ENCODE assay signal across 11 cellular contexts in genomic region chr4:137226900-137227299, GRCh38.
DNase-seq lines count a peak whose midpoint lies in the region; TF ChIP-seq lines count a peak whose summit lies in the region.
"Had no signal": no experiment of that assay in that cellular context is flagged by ENCODE, and none has a peak within 500 bp of the region (broad histone marks: within the 10 kb centered on the region; RNA-seq: fewer than 3 reads in every experiment).

No MANE protein-coding gene starts in this region.

- WGBS in neuronal stem cell (ENCODE audit: extremely low coverage in 2 of 2, insufficient read length in 2 of 2, insufficient replicate concordance in 1 of 2), 2 donors = no CpG with 5 or more reads among the region's 2 CpGs

- no peak overlapping the region for H4K91ac ChIP-seq in neuronal stem cell (ENCODE audit: low read depth, low read length, poor library complexity)

- H3K4me3 ChIP-seq in AG09309 (ENCODE audit: control insufficient read depth, low read depth, low read length) (no peak overlapping the region), HAP-1 (no peak overlapping the region), neuronal stem cell (ENCODE audit: low read length in 2 of 2) (no peak overlapping the region)
- H3K4me3 ChIP-seq: skin epidermis had no signal

- H3K23ac ChIP-seq in neuronal stem cell (ENCODE audit: low read depth, low read length, poor library complexity) = no peak overlapping the region

- H3K27me3 ChIP-seq in HAP-1 (ENCODE audit: low read depth) (no peaks in the 10 kb centered on the region), neuronal stem cell (ENCODE audit: control insufficient read depth in 3 of 3, insufficient read depth in 3 of 3, low read depth in 1 of 3, low read length in 3 of 3) (no peaks in the 10 kb centered on the region)

- H3K18ac ChIP-seq in neuronal stem cell (ENCODE audit: low read length) = no peak overlapping the region

- no peak overlapping the region for H2BK12ac ChIP-seq in neuronal stem cell (ENCODE audit: low read length)

- H3K4me1 ChIP-seq in HAP-1 (no peaks in the 10 kb centered on the region; the same call in 1 of the 2 replicates), neuronal stem cell (ENCODE audit: control insufficient read depth in 2 of 2, insufficient read depth in 1 of 2, low read depth in 1 of 2, low read length in 2 of 2) (no peaks in the 10 kb centered on the region)

- H3K9me3 ChIP-seq in HAP-1 (no peaks in the 10 kb centered on the region), neuronal stem cell (replicated peaks in 1 of 2; ENCODE audit: control insufficient read depth in 2 of 2, insufficient read depth in 1 of 2, low read depth in 1 of 2, low read length in 2 of 2) (no peaks in the 10 kb centered on the region)

- H4K8ac ChIP-seq in neuronal stem cell (ENCODE audit: low read depth, low read length) = no peak overlapping the region

- H2AK5ac ChIP-seq in neuronal stem cell (ENCODE audit: low read depth, low read length) = no peak overlapping the region

- no peak overlapping the region for H3K9ac ChIP-seq in neuronal stem cell (ENCODE audit: low read depth, low read length, poor library complexity)

- peak; percentile 43 for TF ChIP-seq CTCF in AG09309 (IDR thresholded peaks at IDR 0.05; ENCODE audit: control insufficient read depth, insufficient read depth, low read depth, low read length, missing control alignments)

- H2BK5ac ChIP-seq in neuronal stem cell (ENCODE audit: low read length) = no peak overlapping the region

- in situ Hi-C loops in HAP-1 (cut with MboI; ENCODE audit: low sequenced_read_pairs) = no loop called here

- H2BK120ac ChIP-seq in neuronal stem cell (ENCODE audit: low read depth, low read length) = no peak overlapping the region

- H3K4ac ChIP-seq in neuronal stem cell (ENCODE audit: low read length) = no peak overlapping the region

- no peaks in the 10 kb centered on the region for H3K79me1 ChIP-seq in neuronal stem cell (ENCODE audit: low read depth, low read length)

- H3K36me3 ChIP-seq in HAP-1 (replicated peaks) (no peaks in the 10 kb centered on the region), neuronal stem cell (replicated peaks in 1 of 2; ENCODE audit: control insufficient read depth in 2 of 2, insufficient read depth in 2 of 2, low read length in 2 of 2) (no peaks in the 10 kb centered on the region)

- H2AFZ ChIP-seq in neuronal stem cell (ENCODE audit: low read length) = no peak overlapping the region

- H2BK15ac ChIP-seq in neuronal stem cell (ENCODE audit: low read length) = no peak overlapping the region

- H3K27ac ChIP-seq in neuronal stem cell (replicated peaks; ENCODE audit: low read length) = no peak overlapping the region
- H3K27ac ChIP-seq: skin epidermis had no signal

- DNase-seq in AG09309 (ENCODE audit: low read depth) (no peak), HAP-1 (ENCODE audit: low spot score in 2 of 2) (peak; percentile 22 to 45), RKO (ENCODE audit: low spot score) (peak; percentile 32), glomerular visceral epithelial cell (ENCODE audit: extremely low spot score) (peak; percentile 11), Ammon's horn (ENCODE audit: low spot score) (no peak), neuronal stem cell (ENCODE audit: low spot score) (no peak), UCSD-AML1 (lab: John Stamatoyannopoulos, UW; ENCODE audit: unreplicated experiment) (no peak)
- DNase-seq in activated naive CD4-positive, alpha-beta T cell (lab: John Stamatoyannopoulos, UW) = no peak
- DNase-seq: activated CD4-positive, alpha-beta T cell treated with anti-CD3 and anti-CD28 coated beads, Interleukin-2, amount 10 ng/mL, durations not matched to agents 24 days and 14 days; stimulated activated naive CD8-positive, alpha-beta T cell treated with anti-CD3 and anti-CD28 coated beads, Interleukin-15, amount 100 ng/mL, for 72 hours had no signal

- H3K14ac ChIP-seq in neuronal stem cell (ENCODE audit: low read length) = no peak overlapping the region

- H3K4me2 ChIP-seq in neuronal stem cell (ENCODE audit: insufficient read depth, low read length, poor library complexity, severe bottlenecking) = no peak overlapping the region

Comparison
In these comparisons a context has a peak if more than half of its experiments do, and no peak if none do; other contexts are left out.
1. DNase-seq: peak in HAP-1 (2 of 2), RKO (single experiment) and glomerular visceral epithelial cell (single experiment); none in AG09309 (single experiment), Ammon's horn (single experiment), neuronal stem cell (single experiment), UCSD-AML1 (single experiment) and activated naive CD4-positive, alpha-beta T cell (0 of 4).